19 cellular contexts compared by ENCODE assay signal in genomic region chr6:2387445-2387844, GRCh38.
DNase-seq lines count a peak whose midpoint lies in the region; ATAC-seq and TF ChIP-seq lines count a peak whose summit lies in the region.
"Had no signal": no experiment of that assay in that cellular context is flagged by ENCODE, and none has a peak within 500 bp of the region (broad histone marks: within the 10 kb centered on the region; RNA-seq: fewer than 3 reads in every experiment).

No MANE protein-coding gene starts in this region.

- intact Hi-C loops in activated CD8-positive, alpha-beta T cell treated with anti-CD3 and anti-CD28 coated beads for 36 hours (cut with micrococcal nuclease), result no loop called here

- H3K4me1 Mint-ChIP-seq in activated CD8-positive, alpha-beta T cell treated with anti-CD3 and anti-CD28 coated beads for 36 hours (ENCODE audit: low read depth), result no peaks in the 10 kb centered on the region
- H3K4me1 Mint-ChIP-seq in activated CD8-positive, alpha-beta T cell treated with anti-CD3 and anti-CD28 coated beads, Interleukin-2, amount 10 ng/mL, durations not matched to agents 7 days and 5 days (ENCODE audit: low read depth), result no peaks in the 10 kb centered on the region
- H3K4me1 Mint-ChIP-seq: H9 had no signal

- ATAC-seq in activated CD8-positive, alpha-beta T cell treated with anti-CD3 and anti-CD28 coated beads for 36 hours, result peak; percentile 74
- ATAC-seq in activated CD8-positive, alpha-beta T cell treated with anti-CD3 and anti-CD28 coated beads, Interleukin-2, amount 10 ng/mL, durations not matched to agents 7 days and 5 days, result no peak
- ATAC-seq: Panc1 had no signal

- no peaks in the 10 kb centered on the region for H3K27me3 Mint-ChIP-seq in activated CD8-positive, alpha-beta T cell treated with anti-CD3 and anti-CD28 coated beads for 36 hours
- no peaks in the 10 kb centered on the region for H3K27me3 Mint-ChIP-seq in activated CD8-positive, alpha-beta T cell treated with anti-CD3 and anti-CD28 coated beads, Interleukin-2, amount 10 ng/mL, durations not matched to agents 7 days and 5 days (ENCODE audit: low read depth)

- H3K27ac Mint-ChIP-seq in activated CD8-positive, alpha-beta T cell treated with anti-CD3 and anti-CD28 coated beads for 36 hours, result no peak overlapping the region
- H3K27ac Mint-ChIP-seq in activated CD8-positive, alpha-beta T cell treated with anti-CD3 and anti-CD28 coated beads, Interleukin-2, amount 10 ng/mL, durations not matched to agents 7 days and 5 days, result no peak overlapping the region
- H3K27ac Mint-ChIP-seq: H9 had no signal

- peaks cover 4% of the 10 kb centered on the region for H3K36me3 Mint-ChIP-seq in activated CD8-positive, alpha-beta T cell treated with anti-CD3 and anti-CD28 coated beads for 36 hours (ENCODE audit: low read depth)
- H3K36me3 Mint-ChIP-seq in activated CD8-positive, alpha-beta T cell treated with anti-CD3 and anti-CD28 coated beads, Interleukin-2, amount 10 ng/mL, durations not matched to agents 7 days and 5 days (ENCODE audit: low read depth), result no peaks in the 10 kb centered on the region

- TF ChIP-seq CTCF in activated CD8-positive, alpha-beta T cell treated with anti-CD3 and anti-CD28 coated beads for 36 hours (IDR thresholded peaks at IDR 0.05), result no peak

- H3K4me3 Mint-ChIP-seq in activated CD8-positive, alpha-beta T cell treated with anti-CD3 and anti-CD28 coated beads for 36 hours, result no peak overlapping the region
- H3K4me3 Mint-ChIP-seq in activated CD8-positive, alpha-beta T cell treated with anti-CD3 and anti-CD28 coated beads, Interleukin-2, amount 10 ng/mL, durations not matched to agents 7 days and 5 days, result no peak overlapping the region
- H3K4me3 Mint-ChIP-seq: H9 had no signal

- CTCF ChIA-PET in activated CD8-positive, alpha-beta T cell treated with anti-CD3 and anti-CD28 coated beads for 36 hours (lab: Charles Lee), result no interaction called here
- CTCF ChIA-PET in activated CD8-positive, alpha-beta T cell treated with anti-CD3 and anti-CD28 coated beads, Interleukin-2, amount 10 ng/mL, durations not matched to agents 7 days and 5 days (lab: Charles Lee), result no interaction called here

- DNase-seq in activated CD8-positive, alpha-beta T cell treated with anti-CD3 and anti-CD28 coated beads for 36 hours, result peak; percentile 41
- no peak for DNase-seq in activated CD8-positive, alpha-beta T cell treated with anti-CD3 and anti-CD28 coated beads, Interleukin-2, amount 10 ng/mL, durations not matched to agents 7 days and 5 days
- DNase-seq in stimulated activated CD4-positive, alpha-beta T cell treated with anti-CD3 and anti-CD28 coated beads, Interleukin-15, amount 100 ng/mL, for 24 hours, result peak; percentile 36
- no peak for DNase-seq in stimulated activated CD4-positive, alpha-beta T cell treated with anti-CD3 and anti-CD28 coated beads, Interleukin-4, amount 100 ng/mL, for 4 hours
- DNase-seq in stimulated activated CD4-positive, alpha-beta T cell treated with anti-CD3 and anti-CD28 coated beads, Interleukin-2, amount 100 ng/mL, for 24 hours, result peak; percentile 9 to 19
- no peak for DNase-seq in midbrain (lab: John Stamatoyannopoulos, UW)
- no peak for DNase-seq in SW 1271 (lab: John Stamatoyannopoulos, UW)
- DNase-seq: C1 segment of cervical spinal cord, DMS79 treated with DMSO at 0.1 percent for 48 hours, H9, IMR-90, Karpas-422, MM.1S, NCI-H1092 treated with DMSO at 0.1 percent for 48 hours, NCI-H1694 treated with DMSO at 0.1 percent for 48 hours, NCI-H2107, NCI-H2227 treated with DMSO at 0.1 percent for 48 hours, NCI-H524 treated with DMSO at 0.1 percent for 48 hours had no signal

- POLR2A ChIA-PET in activated CD8-positive, alpha-beta T cell treated with anti-CD3 and anti-CD28 coated beads for 36 hours (lab: Charles Lee), result no interaction called here
- POLR2A ChIA-PET in activated CD8-positive, alpha-beta T cell treated with anti-CD3 and anti-CD28 coated beads, Interleukin-2, amount 10 ng/mL, durations not matched to agents 7 days and 5 days (lab: Charles Lee), result no interaction called here

- peaks cover 9% of the 10 kb centered on the region for H3K9me3 Mint-ChIP-seq in activated CD8-positive, alpha-beta T cell treated with anti-CD3 and anti-CD28 coated beads for 36 hours
- H3K9me3 Mint-ChIP-seq in activated CD8-positive, alpha-beta T cell treated with anti-CD3 and anti-CD28 coated beads, Interleukin-2, amount 10 ng/mL, durations not matched to agents 7 days and 5 days (ENCODE audit: insufficient read depth), result no peaks in the 10 kb centered on the region

Comparison
In these comparisons a context has a peak if more than half of its experiments do, and no peak if none do; other contexts are left out.
1. DNase-seq: peak in activated CD8-positive, alpha-beta T cell treated with anti-CD3 and anti-CD28 coated beads for 36 hours (single experiment), stimulated activated CD4-positive, alpha-beta T cell treated with anti-CD3 and anti-CD28 coated beads, Interleukin-15, amount 100 ng/mL, for 24 hours (single experiment) and stimulated activated CD4-positive, alpha-beta T cell treated with anti-CD3 and anti-CD28 coated beads, Interleukin-2, amount 100 ng/mL, for 24 hours (2 of 2); none in activated CD8-positive, alpha-beta T cell treated with anti-CD3 and anti-CD28 coated beads, Interleukin-2, amount 10 ng/mL, durations not matched to agents 7 days and 5 days (single experiment), stimulated activated CD4-positive, alpha-beta T cell treated with anti-CD3 and anti-CD28 coated beads, Interleukin-4, amount 100 ng/mL, for 4 hours (0 of 2), midbrain (single experiment) and SW 1271 (0 of 2).